Comparison of ENCODE assay signal across 1 cellular context in genomic region chr17:80780381-80781187, GRCh38.
TF ChIP-seq lines count a peak whose summit lies in the region.

No MANE protein-coding gene starts in this region.

TF ChIP-seq in GM23338, 12 proteins besides CTCF, POLR2A, EP300 and RAD21 (continued from another document):
- TF ChIP-seq, protein P1, sequence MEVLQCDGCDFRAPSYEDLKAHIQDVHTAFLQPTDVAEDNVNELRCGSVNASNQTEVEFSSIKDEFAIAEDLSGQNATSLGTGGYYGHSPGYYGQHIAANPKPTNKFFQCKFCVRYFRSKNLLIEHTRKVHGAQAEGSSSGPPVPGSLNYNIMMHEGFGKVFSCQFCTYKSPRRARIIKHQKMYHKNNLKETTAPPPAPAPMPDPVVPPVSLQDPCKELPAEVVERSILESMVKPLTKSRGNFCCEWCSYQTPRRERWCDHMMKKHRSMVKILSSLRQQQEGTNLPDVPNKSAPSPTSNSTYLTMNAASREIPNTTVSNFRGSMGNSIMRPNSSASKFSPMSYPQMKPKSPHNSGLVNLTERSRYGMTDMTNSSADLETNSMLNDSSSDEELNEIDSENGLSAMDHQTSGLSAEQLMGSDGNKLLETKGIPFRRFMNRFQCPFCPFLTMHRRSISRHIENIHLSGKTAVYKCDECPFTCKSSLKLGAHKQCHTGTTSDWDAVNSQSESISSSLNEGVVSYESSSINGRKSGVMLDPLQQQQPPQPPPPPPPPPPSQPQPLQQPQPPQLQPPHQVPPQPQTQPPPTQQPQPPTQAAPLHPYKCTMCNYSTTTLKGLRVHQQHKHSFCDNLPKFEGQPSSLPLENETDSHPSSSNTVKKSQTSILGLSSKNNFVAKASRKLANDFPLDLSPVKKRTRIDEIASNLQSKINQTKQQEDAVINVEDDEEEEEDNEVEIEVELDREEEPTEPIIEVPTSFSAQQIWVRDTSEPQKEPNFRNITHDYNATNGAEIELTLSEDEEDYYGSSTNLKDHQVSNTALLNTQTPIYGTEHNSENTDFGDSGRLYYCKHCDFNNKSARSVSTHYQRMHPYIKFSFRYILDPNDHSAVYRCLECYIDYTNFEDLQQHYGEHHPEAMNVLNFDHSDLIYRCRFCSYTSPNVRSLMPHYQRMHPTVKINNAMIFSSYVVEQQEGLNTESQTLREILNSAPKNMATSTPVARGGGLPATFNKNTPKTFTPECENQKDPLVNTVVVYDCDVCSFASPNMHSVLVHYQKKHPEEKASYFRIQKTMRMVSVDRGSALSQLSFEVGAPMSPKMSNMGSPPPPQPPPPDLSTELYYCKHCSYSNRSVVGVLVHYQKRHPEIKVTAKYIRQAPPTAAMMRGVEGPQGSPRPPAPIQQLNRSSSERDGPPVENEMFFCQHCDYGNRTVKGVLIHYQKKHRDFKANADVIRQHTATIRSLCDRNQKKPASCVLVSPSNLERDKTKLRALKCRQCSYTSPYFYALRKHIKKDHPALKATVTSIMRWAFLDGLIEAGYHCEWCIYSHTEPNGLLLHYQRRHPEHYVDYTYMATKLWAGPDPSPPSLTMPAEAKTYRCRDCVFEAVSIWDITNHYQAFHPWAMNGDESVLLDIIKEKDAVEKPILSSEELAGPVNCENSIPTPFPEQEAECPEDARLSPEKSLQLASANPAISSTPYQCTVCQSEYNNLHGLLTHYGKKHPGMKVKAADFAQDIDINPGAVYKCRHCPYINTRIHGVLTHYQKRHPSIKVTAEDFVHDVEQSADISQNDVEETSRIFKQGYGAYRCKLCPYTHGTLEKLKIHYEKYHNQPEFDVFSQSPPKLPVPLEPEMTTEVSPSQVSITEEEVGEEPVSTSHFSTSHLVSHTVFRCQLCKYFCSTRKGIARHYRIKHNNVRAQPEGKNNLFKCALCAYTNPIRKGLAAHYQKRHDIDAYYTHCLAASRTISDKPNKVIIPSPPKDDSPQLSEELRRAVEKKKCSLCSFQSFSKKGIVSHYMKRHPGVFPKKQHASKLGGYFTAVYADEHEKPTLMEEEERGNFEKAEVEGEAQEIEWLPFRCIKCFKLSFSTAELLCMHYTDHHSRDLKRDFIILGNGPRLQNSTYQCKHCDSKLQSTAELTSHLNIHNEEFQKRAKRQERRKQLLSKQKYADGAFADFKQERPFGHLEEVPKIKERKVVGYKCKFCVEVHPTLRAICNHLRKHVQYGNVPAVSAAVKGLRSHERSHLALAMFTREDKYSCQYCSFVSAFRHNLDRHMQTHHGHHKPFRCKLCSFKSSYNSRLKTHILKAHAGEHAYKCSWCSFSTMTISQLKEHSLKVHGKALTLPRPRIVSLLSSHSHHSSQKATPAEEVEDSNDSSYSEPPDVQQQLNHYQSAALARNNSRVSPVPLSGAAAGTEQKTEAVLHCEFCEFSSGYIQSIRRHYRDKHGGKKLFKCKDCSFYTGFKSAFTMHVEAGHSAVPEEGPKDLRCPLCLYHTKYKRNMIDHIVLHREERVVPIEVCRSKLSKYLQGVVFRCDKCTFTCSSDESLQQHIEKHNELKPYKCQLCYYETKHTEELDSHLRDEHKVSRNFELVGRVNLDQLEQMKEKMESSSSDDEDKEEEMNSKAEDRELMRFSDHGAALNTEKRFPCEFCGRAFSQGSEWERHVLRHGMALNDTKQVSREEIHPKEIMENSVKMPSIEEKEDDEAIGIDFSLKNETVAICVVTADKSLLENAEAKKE (CRISPR knock-in tag; IDR thresholded peaks at IDR 0.05), result no peak
- no peak for TF ChIP-seq EZH2 (IDR thresholded peaks at IDR 0.05; ENCODE audit: low read depth, unreplicated experiment)
- TF ChIP-seq JUNB (IDR thresholded peaks at IDR 0.05; ENCODE audit: unreplicated experiment), result no peak
